In the genomic region with DNA sequence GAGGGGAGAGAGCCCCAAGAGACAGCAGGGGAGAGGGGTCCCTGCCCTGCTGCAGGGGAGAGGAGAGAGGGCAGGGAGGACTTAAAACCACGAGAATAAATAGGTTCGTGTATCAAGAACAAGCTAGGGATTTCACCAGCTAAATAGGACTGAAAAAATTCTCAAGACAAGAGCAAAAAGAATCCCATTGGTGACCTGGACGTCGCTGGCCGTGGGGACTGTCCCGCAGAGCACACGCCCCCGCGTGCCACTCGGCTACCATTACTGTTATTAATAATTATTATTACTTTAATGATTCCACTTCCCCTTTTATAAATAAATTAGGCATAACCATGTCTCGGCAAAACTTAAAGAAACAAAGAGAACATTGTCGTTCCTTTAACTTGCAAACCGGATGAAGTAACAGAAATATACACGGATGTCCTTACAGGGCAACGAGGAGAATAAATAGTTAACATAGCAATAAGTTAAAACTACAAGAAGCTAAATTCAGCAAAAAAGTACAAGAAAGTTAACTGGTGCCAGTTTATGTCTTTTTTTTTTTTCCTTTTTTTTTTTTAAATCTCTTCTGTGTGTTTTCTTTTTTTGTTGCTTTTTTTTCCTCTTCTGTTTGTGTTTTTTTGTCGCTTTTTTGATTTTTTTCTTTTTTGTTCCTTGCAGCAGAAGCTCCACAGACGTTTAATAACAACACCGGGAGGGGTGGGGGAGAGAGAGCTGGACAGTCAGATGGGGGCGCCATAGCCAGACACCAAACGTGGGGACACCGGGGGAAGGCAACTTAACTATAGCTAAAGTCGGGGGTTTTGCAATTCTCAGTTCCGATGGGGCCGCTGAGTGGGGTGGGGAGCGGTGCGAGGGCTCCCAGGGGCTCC, we compare ENCODE assay signal across 16 cellular contexts. TPM values are rescaled to one million over a fixed set of nuclear protein-coding genes. Genes with fewer than 3 reads are reported as not detected.
DNase-seq lines count a peak whose midpoint lies in the region; ATAC-seq, FAIRE-seq and TF ChIP-seq lines count a peak whose summit lies in the region.
"Had no signal": no experiment of that assay in that cellular context is flagged by ENCODE, and none has a peak within 500 bp of the region (broad histone marks: within the 10 kb centered on the region; RNA-seq: fewer than 3 reads in every experiment).

No MANE protein-coding gene starts in this region.

- POLR2A ChIA-PET in K562 (lab: Yijun Ruan, JAX), result interaction anchor here (0.7 kb wide), 1 partner anchor 168 kb away, joined by 3 read pairs; no protein-coding TSS in a partner anchor

- DNase-seq in K562 (ENCODE audit: extremely low read depth in 1 of 4, low spot score in 3 of 4) (peak; percentile 32 to 56 (median 42)), kidney (no peak), immature natural killer cell (no peak)
- DNase-seq: adrenal gland; CD4-positive, alpha-beta T cell; NCI-H226; stimulated activated CD4-positive, alpha-beta T cell treated with anti-CD3 and anti-CD28 coated beads, Interleukin-12 subunit alpha, Interleukin-12 subunit beta, amount 100 ng/mL, for 4 hours had no signal

- 60% methylated on average over 22 of the region's 26 CpGs for WGBS in K562 (ENCODE audit: insufficient coverage, low coverage, missing lambda C conversion rate)

- no peaks in the 10 kb centered on the region for H3K9me3 ChIP-seq in ES-I3 (ENCODE audit: control insufficient read depth, insufficient read depth, low read length)
- H3K9me3 ChIP-seq in K562 (replicated peaks; ENCODE audit: control insufficient read depth, insufficient read depth, low read depth, low read length), result no peaks in the 10 kb centered on the region
- no peaks in the 10 kb centered on the region for H3K9me3 ChIP-seq in kidney (ENCODE audit: control insufficient read depth in 1 of 2, low read length in 2 of 2)
- H3K9me3 ChIP-seq: adrenal gland had no signal

- peak overlapping the region; percentile 36 for H3K9ac ChIP-seq in ES-I3 (ENCODE audit: low read depth, low read length)
- H3K9ac ChIP-seq in K562 (ENCODE audit: insufficient read depth in 1 of 2, low read depth in 2 of 2, low read length in 2 of 2), result peak overlapping the region in 1 of 2 experiments; percentile 65; a peak in 1 of 4 replicates
- H3K9ac ChIP-seq in kidney (ENCODE audit: low read length in 2 of 2), result no peak overlapping the region

- H3K4me1 Mint-ChIP-seq in IgD-negative memory B cell (peaks cover 5 to 8% (median 5%) of the 10 kb centered on the region in 3 donors), nephron (peaks cover 9% of the 10 kb centered on the region), immature natural killer cell (no peaks in the 10 kb centered on the region)

- H3K4me3 ChIP-seq in K562 (no peak overlapping the region), kidney (ENCODE audit: low read length in 2 of 2) (no peak overlapping the region)
- H3K4me3 ChIP-seq: adrenal gland had no signal

- H2AFZ ChIP-seq in K562 (ENCODE audit: low read depth, low read length), result no peak overlapping the region

- H3K27ac ChIP-seq in K562 (ENCODE audit: extremely low read depth, low read depth, low read length), result no peak overlapping the region
- H3K27ac ChIP-seq in kidney (ENCODE audit: low read depth in 2 of 2, low read length in 2 of 2), result no peak overlapping the region
- H3K27ac ChIP-seq: adrenal gland had no signal

- no peaks in the 10 kb centered on the region for H3K9me3 Mint-ChIP-seq in IgD-negative memory B cell
- no peaks in the 10 kb centered on the region for H3K9me3 Mint-ChIP-seq in nephron
- no peaks in the 10 kb centered on the region for H3K9me3 Mint-ChIP-seq in immature natural killer cell
- H3K9me3 Mint-ChIP-seq: CD4-positive, alpha-beta T cell had no signal

- H3K4me2 ChIP-seq in K562 (ENCODE audit: insufficient read depth, low read length), result no peak overlapping the region

- H4K20me1 ChIP-seq in K562 (replicated peaks; ENCODE audit: control insufficient read depth, insufficient read depth, low read length), result no peaks in the 10 kb centered on the region

- H3K9me1 ChIP-seq in K562 (ENCODE audit: control insufficient read depth, insufficient read depth, low read length), result no peaks in the 10 kb centered on the region

- in situ Hi-C loops in K562 (cut with MboI), result no loop called here

- no TSS peak for BruUV-seq in K562 (replicated peaks; lab: Mats Ljungman, UMichigan)

- ATAC-seq in K562 (peak; percentile 70), GM21737 (IDR thresholded peaks at IDR 0.05; ENCODE audit: unreplicated experiment) (no peak), GM21576 (IDR thresholded peaks at IDR 0.05; ENCODE audit: unreplicated experiment) (no peak)

- TF ChIP-seq EP300 in K562 (IDR thresholded peaks at IDR 0.05; ENCODE audit: low read length), result no peak

- no peaks in the 10 kb centered on the region; the same call in 1 of the 2 replicates for H3K36me3 ChIP-seq in ES-I3 (ENCODE audit: insufficient read depth, low read length)
- H3K36me3 ChIP-seq in K562 (ENCODE audit: control insufficient read depth, insufficient read depth, low read length), result peaks cover 35% of the 10 kb centered on the region; the same call in 1 of the 3 replicates
- H3K36me3 ChIP-seq in kidney (ENCODE audit: control insufficient read depth in 1 of 2, insufficient read depth in 2 of 2, low read length in 2 of 2), result peaks cover under 1 to 6% of the 10 kb centered on the region in 2 donors

- H3K27me3 Mint-ChIP-seq in IgD-negative memory B cell (peaks cover 2% of the 10 kb centered on the region), nephron (ENCODE audit: low read depth) (no peaks in the 10 kb centered on the region), immature natural killer cell (ENCODE audit: low read depth in 3 of 3) (peaks cover 0 to 4% (median 1%) of the 10 kb centered on the region in 3 donors)
- H3K27me3 Mint-ChIP-seq: CD4-positive, alpha-beta T cell had no signal

- peak overlapping the region in 2 of 4 donors; percentile 69 to 72 for H3K4me3 Mint-ChIP-seq in IgD-negative memory B cell
- peak overlapping the region; percentile 30 to 64 (median 51) for H3K4me3 Mint-ChIP-seq in nephron
- no peak overlapping the region for H3K4me3 Mint-ChIP-seq in immature natural killer cell
- H3K4me3 Mint-ChIP-seq: CD4-positive, alpha-beta T cell had no signal

- no peak for TF ChIP-seq POLR2A in K562 (conservative IDR thresholded peaks at IDR 0.05)

- intact Hi-C loops in K562 (cut with micrococcal nuclease), result loop anchor here (2.0 kb wide), 1 partner anchor 31 kb away; no protein-coding TSS in a partner anchor
- intact Hi-C loops in kidney (cut with DNase I), result no loop called here

- H3K27ac Mint-ChIP-seq in IgD-negative memory B cell, result peak overlapping the region; percentile 45 to 53 (median 50)
- peak overlapping the region; percentile 46 to 80 (median 53) for H3K27ac Mint-ChIP-seq in nephron
- H3K27ac Mint-ChIP-seq in immature natural killer cell, result no peak overlapping the region
- H3K27ac Mint-ChIP-seq: CD4-positive, alpha-beta T cell had no signal

- peak; percentile 78 for FAIRE-seq in K562 (lab: Jason Lieb, UNC)
- FAIRE-seq in kidney (lab: Jason Lieb, UNC), result no peak
- FAIRE-seq: HepG2 had no signal

- CTCF ChIA-PET in K562 (lab: Yijun Ruan, JAX; ENCODE audit: low intra/inter-chr PET ratio), result interaction anchor here (0.7 to 0.8 kb wide), 3 partner anchors 31 to 149 kb away, joined by 3 to 5 read pairs (median 5); no protein-coding TSS in a partner anchor

- peaks cover 12% of the 10 kb centered on the region; the same call in 1 of the 2 replicates for H3K4me1 ChIP-seq in ES-I3 (ENCODE audit: insufficient read depth, low read length)
- H3K4me1 ChIP-seq in K562 (replicated peaks in 1 of 2; ENCODE audit: control insufficient read depth in 2 of 2, insufficient read depth in 2 of 2, low read length in 2 of 2), result peaks cover 0 to 53% of the 10 kb centered on the region in 2 experiments; a peak in 3 of 5 replicates
- no peaks in the 10 kb centered on the region for H3K4me1 ChIP-seq in kidney (ENCODE audit: control insufficient read depth in 1 of 2, insufficient read depth in 1 of 2, low read depth in 1 of 2, low read length in 2 of 2)

- peak in 1 of 2 experiments; percentile 23; a peak in 1 of 4 replicates for TF ChIP-seq RAD21 in K562 (CRISPR knock-in tag; conservative IDR thresholded peaks at IDR 0.05 in 1 of 2, IDR thresholded peaks at IDR 0.05 in 1 of 2)

- peak; percentile 46 to 52 (median 46) for TF ChIP-seq CTCF in K562 (IDR thresholded peaks at IDR 0.05 in 2 of 3, conservative IDR thresholded peaks at IDR 0.05 in 1 of 3; ENCODE audit: insufficient read depth in 2 of 3, low read depth in 1 of 3, low read length in 3 of 3)
- TF ChIP-seq CTCF in nephron (IDR thresholded peaks at IDR 0.05; ENCODE audit: unreplicated experiment in 3 of 3), result no peak
- no peak for TF ChIP-seq CTCF in kidney (IDR thresholded peaks at IDR 0.05; ENCODE audit: borderline replicate concordance, extremely low read depth, insufficient read depth)

- no peaks in the 10 kb centered on the region for H3K79me2 ChIP-seq in K562 (ENCODE audit: control insufficient read depth, insufficient read depth, low read length)

- H3K36me3 Mint-ChIP-seq in IgD-negative memory B cell (no peaks in the 10 kb centered on the region), nephron (ENCODE audit: low read depth) (no peaks in the 10 kb centered on the region), immature natural killer cell (no peaks in the 10 kb centered on the region)

- no peaks in the 10 kb centered on the region for H3K27me3 ChIP-seq in K562 (ENCODE audit: control insufficient read depth in 2 of 2, insufficient read depth in 2 of 2, low read length in 2 of 2)
- H3K27me3 ChIP-seq: adrenal gland had no signal

RNA-seq across cellular contexts. Expression of a gene that starts 16.7 kb away (rescaled TPM):
- polyA plus RNA-seq in IgD-negative memory B cell (77.5 TPM), K562 (2011; rRNA removed) (39.1 and 96.2 TPM in 2 replicates), K562 (2014; fragmentation: Illumina TruSeq; extraction: Trizol) (155 and 235 TPM in 2 replicates), K562 (2014; fragmentation: Nextera tagmentation; extraction: Ambion mirVana) (1 to 10 TPM; 2.3 to 6.9 TPM), K562 (2014; rRNA removed) (76.5 and 88.9 TPM in 2 replicates), kidney (ENCODE audit: insufficient read depth, low read depth, low replicate concordance) (182 TPM), immature natural killer cell (10 to 100 TPM; 13.7 to 75.6 (median 28.4) TPM)
- total RNA-seq in K562 (2011; cell fraction: chromatin; rRNA removed; ENCODE audit: low replicate concordance), result 161 and 438 TPM in 2 replicates
- 419 and 446 TPM in 2 replicates for total RNA-seq in K562 (2011; cell fraction: nucleolus; rRNA removed)
- 236 and 271 TPM in 2 replicates for total RNA-seq in K562 (2011; cell fraction: nucleoplasm; rRNA removed)
- total RNA-seq in K562 (2014; rRNA removed) (99.4 and 135 TPM in 2 replicates), K562 (2014; rRNA removed; fragmentation: Illumina TruSeq; extraction: Trizol) (25.6 and 28.4 TPM in 2 replicates), K562 (2015; rRNA removed; fragmentation: Illumina TruSeq; extraction: Trizol) (48.1 and 52.1 TPM in 2 replicates), K562 (2021) (297 and 303 TPM in 2 replicates), kidney (278 TPM)
- 68.3 and 79.6 TPM in 2 replicates for polyA plus RNA-seq in K562 (2011; cell fraction: cytosol; rRNA removed)
- 221 and 243 TPM in 2 replicates for polyA plus RNA-seq in K562 (2011; cell fraction: nucleus; rRNA removed)
- polyA plus RNA-seq in K562 (2012), result 242 and 451 TPM in 2 replicates
- polyA minus RNA-seq in K562 (2011; rRNA and poly(A)+ RNA removed), result 31.6 and 32.5 TPM in 2 replicates
- polyA minus RNA-seq in K562 (2011; cell fraction: cytosol; rRNA and poly(A)+ RNA removed), result 147 and 227 TPM in 2 replicates
- 56.5 and 75.8 TPM in 2 replicates for polyA minus RNA-seq in K562 (2011; cell fraction: nucleus; rRNA and poly(A)+ RNA removed)

RNA-seq across cellular contexts. Expression of a gene that starts 17.3 kb away (rescaled TPM):
- 0.89 TPM for polyA plus RNA-seq in IgD-negative memory B cell
- 0.25 and 0.74 TPM in 2 replicates for total RNA-seq in K562 (2011; cell fraction: chromatin; rRNA removed; ENCODE audit: low replicate concordance)
- total RNA-seq in K562 (2011; cell fraction: nucleolus; rRNA removed), result 0.26 and 1.2 TPM in 2 replicates
- total RNA-seq in K562 (2011; cell fraction: nucleoplasm; rRNA removed), result 0.29 TPM in 1 of 2 replicates, not detected in the other
- total RNA-seq in K562 (2014; rRNA removed), result 0.08 and 0.14 TPM in 2 replicates
- 0.11 TPM in 1 of 2 replicates, not detected in the other for total RNA-seq in K562 (2014; rRNA removed; fragmentation: Illumina TruSeq; extraction: Trizol)
- total RNA-seq in K562 (2015; rRNA removed; fragmentation: Illumina TruSeq; extraction: Trizol), result 0.08 TPM in 1 of 2 replicates, not detected in the other
- 0.18 and 0.51 TPM in 2 replicates for total RNA-seq in K562 (2021)
- polyA plus RNA-seq in K562 (2011; rRNA removed), result 0.19 TPM in 1 of 2 replicates, not detected in the other
- polyA plus RNA-seq in K562 (2011; cell fraction: cytosol; rRNA removed), result 0.12 TPM in 2 replicates
- 0.54 and 0.66 TPM in 2 replicates for polyA plus RNA-seq in K562 (2011; cell fraction: nucleus; rRNA removed)
- 0.16 and 0.19 TPM in 2 replicates for polyA plus RNA-seq in K562 (2012)
- 0.08 and 0.12 TPM in 2 replicates for polyA plus RNA-seq in K562 (2014; fragmentation: Illumina TruSeq; extraction: Trizol)
- polyA plus RNA-seq in K562 (2014; fragmentation: Nextera tagmentation; extraction: Ambion mirVana), result under 1 TPM; 0.07 to 0.18 TPM
- 0.72 and 1.5 TPM in 2 replicates for polyA plus RNA-seq in K562 (2014; rRNA removed)
- polyA minus RNA-seq in K562 (2011; rRNA and poly(A)+ RNA removed), result not detected in 2 replicates
- not detected in 2 replicates for polyA minus RNA-seq in K562 (2011; cell fraction: cytosol; rRNA and poly(A)+ RNA removed)
- 0.13 and 0.22 TPM in 2 replicates for polyA minus RNA-seq in K562 (2011; cell fraction: nucleus; rRNA and poly(A)+ RNA removed)
- 1.5 TPM for total RNA-seq in kidney
- 7.1 TPM for polyA plus RNA-seq in kidney (ENCODE audit: insufficient read depth, low read depth, low replicate concordance)
- polyA plus RNA-seq in immature natural killer cell, result not detected
- total RNA-seq: CD4-positive, alpha-beta T cell had no signal

RNA-seq across cellular contexts. Expression of a gene that starts 28.7 kb away (rescaled TPM):
- polyA plus RNA-seq in IgD-negative memory B cell, result not detected
- total RNA-seq in K562 (2011; cell fraction: chromatin; rRNA removed; ENCODE audit: low replicate concordance), result not detected in 2 replicates
- total RNA-seq in K562 (2011; cell fraction: nucleolus; rRNA removed), result not detected in 2 replicates
- not detected in 2 replicates for total RNA-seq in K562 (2011; cell fraction: nucleoplasm; rRNA removed)
- 0.16 TPM in 1 of 2 replicates, not detected in the other for total RNA-seq in K562 (2014; rRNA removed)
- total RNA-seq in K562 (2014; rRNA removed; fragmentation: Illumina TruSeq; extraction: Trizol), result not detected in 2 replicates
- total RNA-seq in K562 (2015; rRNA removed; fragmentation: Illumina TruSeq; extraction: Trizol), result not detected in 2 replicates
- total RNA-seq in K562 (2021), result not detected in 2 replicates
- not detected in 2 replicates for polyA plus RNA-seq in K562 (2011; rRNA removed)
- polyA plus RNA-seq in K562 (2011; cell fraction: cytosol; rRNA removed), result not detected in 2 replicates
- polyA plus RNA-seq in K562 (2011; cell fraction: nucleus; rRNA removed), result not detected in 2 replicates
- 0.01 TPM in 1 of 2 replicates, not detected in the other for polyA plus RNA-seq in K562 (2012)
- not detected in 2 replicates for polyA plus RNA-seq in K562 (2014; fragmentation: Illumina TruSeq; extraction: Trizol)
- polyA plus RNA-seq in K562 (2014; fragmentation: Nextera tagmentation; extraction: Ambion mirVana), result not detected
- polyA plus RNA-seq in K562 (2014; rRNA removed), result not detected in 2 replicates
- not detected in 2 replicates for polyA minus RNA-seq in K562 (2011; rRNA and poly(A)+ RNA removed)
- polyA minus RNA-seq in K562 (2011; cell fraction: cytosol; rRNA and poly(A)+ RNA removed), result not detected in 2 replicates
- not detected in 2 replicates for polyA minus RNA-seq in K562 (2011; cell fraction: nucleus; rRNA and poly(A)+ RNA removed)
- 0.22 TPM for total RNA-seq in kidney
- not detected for polyA plus RNA-seq in kidney (ENCODE audit: insufficient read depth, low read depth, low replicate concordance)
- polyA plus RNA-seq in immature natural killer cell, result not detected
- total RNA-seq: activated CD8-positive, alpha-beta memory T cell treated with anti-CD3 and anti-CD28 coated beads for 36 hours; HepG2; myocyte; SK-MEL-5 had no signal

RNA-seq across cellular contexts. Expression of a gene that starts 33.1 kb away (rescaled TPM):
- 2.4 TPM for polyA plus RNA-seq in IgD-negative memory B cell
- total RNA-seq in K562 (2011; cell fraction: chromatin; rRNA removed; ENCODE audit: low replicate concordance), result 1.2 and 4.6 TPM in 2 replicates
- 1.3 and 1.5 TPM in 2 replicates for total RNA-seq in K562 (2011; cell fraction: nucleolus; rRNA removed)
- total RNA-seq in K562 (2011; cell fraction: nucleoplasm; rRNA removed), result 0.38 and 2.1 TPM in 2 replicates
- total RNA-seq in K562 (2014; rRNA removed), result 0.16 and 0.32 TPM in 2 replicates
- total RNA-seq in K562 (2014; rRNA removed; fragmentation: Illumina TruSeq; extraction: Trizol), result not detected in 2 replicates
- total RNA-seq in K562 (2015; rRNA removed; fragmentation: Illumina TruSeq; extraction: Trizol), result 0.11 TPM in 1 of 2 replicates, not detected in the other
- total RNA-seq in K562 (2021), result 0.40 and 0.58 TPM in 2 replicates
- polyA plus RNA-seq in K562 (2011; rRNA removed), result 0.26 and 0.61 TPM in 2 replicates
- 0.34 and 0.40 TPM in 2 replicates for polyA plus RNA-seq in K562 (2011; cell fraction: cytosol; rRNA removed)
- polyA plus RNA-seq in K562 (2011; cell fraction: nucleus; rRNA removed), result 2.1 and 3.0 TPM in 2 replicates
- 0.52 and 1.4 TPM in 2 replicates for polyA plus RNA-seq in K562 (2012)
- 0.22 TPM in 2 replicates for polyA plus RNA-seq in K562 (2014; fragmentation: Illumina TruSeq; extraction: Trizol)
- polyA plus RNA-seq in K562 (2014; fragmentation: Nextera tagmentation; extraction: Ambion mirVana), result not detected
- 0.09 and 0.12 TPM in 2 replicates for polyA plus RNA-seq in K562 (2014; rRNA removed)
- 0.14 TPM in 1 of 2 replicates, not detected in the other for polyA minus RNA-seq in K562 (2011; rRNA and poly(A)+ RNA removed)
- 2.7 TPM in 1 of 2 replicates, not detected in the other for polyA minus RNA-seq in K562 (2011; cell fraction: cytosol; rRNA and poly(A)+ RNA removed)
- polyA minus RNA-seq in K562 (2011; cell fraction: nucleus; rRNA and poly(A)+ RNA removed), result 0.33 and 0.67 TPM in 2 replicates
- total RNA-seq in kidney, result 126 TPM
- 56.9 TPM for polyA plus RNA-seq in kidney (ENCODE audit: insufficient read depth, low read depth, low replicate concordance)
- not detected for polyA plus RNA-seq in immature natural killer cell
- total RNA-seq: activated CD8-positive, alpha-beta memory T cell treated with anti-CD3 and anti-CD28 coated beads for 36 hours; CD4-positive, alpha-beta T cell had no signal

RNA-seq across cellular contexts. Expression of a gene that starts 53.5 kb away (rescaled TPM):
- 4.3 TPM for polyA plus RNA-seq in IgD-negative memory B cell
- total RNA-seq in K562 (2011; cell fraction: chromatin; rRNA removed; ENCODE audit: low replicate concordance), result 12.5 and 24.0 TPM in 2 replicates
- total RNA-seq in K562 (2011; cell fraction: nucleolus; rRNA removed), result 22.4 and 24.2 TPM in 2 replicates
- 15.0 and 19.7 TPM in 2 replicates for total RNA-seq in K562 (2011; cell fraction: nucleoplasm; rRNA removed)
- 3.9 and 7.1 TPM in 2 replicates for total RNA-seq in K562 (2014; rRNA removed)
- total RNA-seq in K562 (2014; rRNA removed; fragmentation: Illumina TruSeq; extraction: Trizol), result 1.4 and 1.6 TPM in 2 replicates
- 2.9 and 3.8 TPM in 2 replicates for total RNA-seq in K562 (2015; rRNA removed; fragmentation: Illumina TruSeq; extraction: Trizol)
- 5.6 and 8.0 TPM in 2 replicates for total RNA-seq in K562 (2021)
- polyA plus RNA-seq in K562 (2011; rRNA removed), result 7.0 and 7.8 TPM in 2 replicates
- 7.3 and 15.5 TPM in 2 replicates for polyA plus RNA-seq in K562 (2011; cell fraction: cytosol; rRNA removed)
- polyA plus RNA-seq in K562 (2011; cell fraction: nucleus; rRNA removed), result 18.3 and 23.6 TPM in 2 replicates
- polyA plus RNA-seq in K562 (2012), result 5.4 and 6.6 TPM in 2 replicates
- 4.2 and 5.6 TPM in 2 replicates for polyA plus RNA-seq in K562 (2014; fragmentation: Illumina TruSeq; extraction: Trizol)
- not detected for polyA plus RNA-seq in K562 (2014; fragmentation: Nextera tagmentation; extraction: Ambion mirVana)
- polyA plus RNA-seq in K562 (2014; rRNA removed), result 5.3 and 7.3 TPM in 2 replicates
- 2.4 and 4.9 TPM in 2 replicates for polyA minus RNA-seq in K562 (2011; rRNA and poly(A)+ RNA removed)
- 3.6 and 4.3 TPM in 2 replicates for polyA minus RNA-seq in K562 (2011; cell fraction: cytosol; rRNA and poly(A)+ RNA removed)
- 4.3 and 5.6 TPM in 2 replicates for polyA minus RNA-seq in K562 (2011; cell fraction: nucleus; rRNA and poly(A)+ RNA removed)
- total RNA-seq in kidney, result 11.5 TPM
- 10.8 TPM for polyA plus RNA-seq in kidney (ENCODE audit: insufficient read depth, low read depth, low replicate concordance)
- polyA plus RNA-seq in immature natural killer cell, result 1 to 10 TPM in 2 of 3 donors, under 1 TPM in 1; 0.78 to 3.3 (median 1.1) TPM

Comparison
In these comparisons a context has a peak if more than half of its experiments do, and no peak if none do; other contexts are left out.
1. H3K27ac Mint-ChIP-seq: peak in IgD-negative memory B cell (3 of 3) and nephron (3 of 3); none in immature natural killer cell (0 of 6).
2. H3K4me3 Mint-ChIP-seq: peak in nephron (3 of 3); none in immature natural killer cell (0 of 5).
3. DNase-seq: peak in K562 (4 of 4); none in kidney (single experiment) and immature natural killer cell (0 of 3).
4. CTCF ChIP-seq: peak in K562 (3 of 3); none in nephron (0 of 3) and kidney (single experiment).